ENCODE assay signal across 28 cellular contexts in genomic region chr5:19986036-19986619, GRCh38. TPM values are rescaled to one million over a fixed set of nuclear protein-coding genes. Genes with fewer than 3 reads are reported as not detected.
DNase-seq lines count a peak whose midpoint lies in the region; ATAC-seq lines count a peak whose summit lies in the region.
"Had no signal": no experiment of that assay in that cellular context is flagged by ENCODE, and none has a peak within 500 bp of the region (broad histone marks: within the 10 kb centered on the region; RNA-seq: fewer than 3 reads in every experiment).

No MANE protein-coding gene starts in this region.

- DNase-seq in NCI-H2029 treated with DMSO at 0.1 percent for 48 hours (lab: John Stamatoyannopoulos, UW) (peak; percentile 40), NCI-H2029 (lab: John Stamatoyannopoulos, UW) (no peak), OCI-M1 (lab: John Stamatoyannopoulos, UW) (peak; percentile 4), cerebellum (ENCODE audit: low spot score) (peak; percentile 42), iris pigment epithelial cell (ENCODE audit: low read depth) (peak; percentile 66), right cardiac atrium (no peak), foreskin melanocyte (no peak)
- DNase-seq: 8988T; activated CD4-positive, alpha-beta T cell treated with anti-CD3 and anti-CD28 coated beads for 1 hour; activated T-cell treated with anti-CD3 and anti-CD28 coated beads, Interleukin-2, amount 50 U/mL, for 1 hour; adrenal gland; AML-193; CD8-positive, alpha-beta memory T cell; effector CD4-positive, alpha-beta T cell; left colon; naive B cell; NCI-H1105 treated with DMSO at 0.1 percent for 48 hours; NCI-H2107; NCI-H526; nucleus accumbens; stimulated activated CD4-positive, alpha-beta T cell treated with anti-CD3 and anti-CD28 coated beads, Interleukin-4, amount 100 ng/mL, for 4 hours; stimulated activated naive CD8-positive, alpha-beta T cell treated with anti-CD3 and anti-CD28 coated beads, Interleukin-15, amount 100 ng/mL, for 72 hours; T-cell; transverse colon had no signal

- WGBS in right cardiac atrium: 50% methylated on average over 1 of the region's 1 CpG

- no peak overlapping the region for H3K4me3 ChIP-seq in right cardiac atrium (ENCODE audit: low read length)
- H3K4me3 ChIP-seq: adrenal gland, transverse colon had no signal

- no peak overlapping the region for H3K27ac ChIP-seq in right cardiac atrium (ENCODE audit: low read length)
- H3K27ac ChIP-seq: adrenal gland, transverse colon had no signal

- no peaks in the 10 kb centered on the region for H3K4me1 ChIP-seq in right cardiac atrium (ENCODE audit: control insufficient read depth, insufficient read depth, low read length)
- H3K4me1 ChIP-seq: adrenal gland, transverse colon had no signal

- intact Hi-C loops in right cardiac atrium (cut with DNase I): no loop called here

- no peak for ATAC-seq in GM19395 (IDR thresholded peaks at IDR 0.05; ENCODE audit: unreplicated experiment)
- no peak for ATAC-seq in right cardiac atrium
- ATAC-seq: left colon; stimulated activated naive CD8-positive, alpha-beta T cell treated with anti-CD3 and anti-CD28 coated beads, Interleukin-15, amount 100 ng/mL, for 72 hours; T-cell had no signal

- H3K9me3 ChIP-seq in right cardiac atrium (ENCODE audit: control insufficient read depth, low read length): no peaks in the 10 kb centered on the region
- H3K9me3 ChIP-seq: adrenal gland, transverse colon had no signal

- no peaks in the 10 kb centered on the region for H3K27me3 ChIP-seq in right cardiac atrium (ENCODE audit: control insufficient read depth, insufficient read depth)
- H3K27me3 ChIP-seq: adrenal gland, transverse colon had no signal

RNA-seq across cellular contexts. Expression of gene CDH18, which starts 1.9 kb away (rescaled TPM):
- total RNA-seq in cerebellum (77.3 TPM), right cardiac atrium (not detected)
- polyA plus RNA-seq in right cardiac atrium: not detected
- total RNA-seq: CD8-positive, alpha-beta memory T cell; left colon; mesenteric fat pad; T-cell; transverse colon had no signal
- polyA plus RNA-seq: CD8-positive, alpha-beta memory T cell; esophagus; IgD-negative memory B cell had no signal

Comparison
In these comparisons a context has a peak if more than half of its experiments do, and no peak if none do; other contexts are left out.
1. DNase-seq: peak in NCI-H2029 treated with DMSO at 0.1 percent for 48 hours (single experiment), OCI-M1 (single experiment), cerebellum (single experiment) and iris pigment epithelial cell (single experiment); none in NCI-H2029 (single experiment), right cardiac atrium (0 of 3) and foreskin melanocyte (single experiment).
2. RNA of gene CDH18, which starts 1.9 kb away (total RNA-seq): 77.3 TPM in cerebellum (single experiment); not detected in right cardiac atrium; every median in the first group is over 10 times any median in the second.